In the genomic region with DNA sequence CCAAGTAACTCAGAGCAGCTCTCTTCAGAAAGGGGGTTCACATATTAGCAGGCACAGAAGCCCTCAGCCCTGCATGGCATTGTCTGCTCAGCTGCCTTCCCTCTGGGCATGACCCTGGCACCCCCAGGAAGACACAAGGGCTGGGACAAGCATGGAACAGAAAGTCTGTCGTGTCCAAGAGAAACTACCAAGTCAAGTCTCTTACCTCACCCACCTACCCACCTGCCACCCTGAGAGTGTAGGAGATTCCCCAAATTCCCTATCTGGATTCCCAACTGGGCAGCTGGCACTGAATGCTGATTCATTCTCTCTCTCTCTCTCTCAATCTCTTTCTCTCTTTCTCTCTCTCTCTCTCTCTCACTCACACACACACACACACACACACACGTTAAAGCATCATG, we compare ENCODE assay signal across 8 cellular contexts. TPM values are rescaled to one million over a fixed set of nuclear protein-coding genes. Genes with fewer than 3 reads are reported as not detected.
DNase-seq lines count a peak whose midpoint lies in the region; ATAC-seq and TF ChIP-seq lines count a peak whose summit lies in the region.

No MANE protein-coding gene starts in this region.

- no peaks in the 10 kb centered on the region for H3K9me3 ChIP-seq in KOPT-K1 (ENCODE audit: insufficient read depth, low read length, poor library complexity, severe bottlenecking)

- H3K27me3 Mint-ChIP-seq in CD14-positive monocyte (ENCODE audit: low read depth in 3 of 3) (peaks cover 0 to 5% (median 2%) of the 10 kb centered on the region in 3 donors), chondrocyte (ENCODE audit: low read depth) (no peaks in the 10 kb centered on the region), natural killer cell (ENCODE audit: low read depth in 2 of 2) (no peaks in the 10 kb centered on the region)

- peaks cover 23 to 30% of the 10 kb centered on the region in 2 donors for H3K36me3 Mint-ChIP-seq in CD14-positive monocyte
- peaks cover 12% of the 10 kb centered on the region for H3K36me3 Mint-ChIP-seq in chondrocyte (ENCODE audit: low read depth)
- H3K36me3 Mint-ChIP-seq in natural killer cell = no peaks in the 10 kb centered on the region

- H3K4me1 Mint-ChIP-seq in CD14-positive monocyte (peaks cover 97% of the 10 kb centered on the region), chondrocyte (ENCODE audit: low read depth) (peaks cover 100% of the 10 kb centered on the region), natural killer cell (peaks cover 94 to 100% of the 10 kb centered on the region in 2 donors)

- peak overlapping the region; percentile 62 to 87 for H3K4me3 Mint-ChIP-seq in CD14-positive monocyte
- peak overlapping the region; percentile 61 for H3K4me3 Mint-ChIP-seq in chondrocyte (ENCODE audit: unreplicated experiment)
- H3K4me3 Mint-ChIP-seq in natural killer cell = peak overlapping the region; percentile 87

- ATAC-seq in natural killer cell (no peak), HG03442 (IDR thresholded peaks at IDR 0.05; ENCODE audit: unreplicated experiment) (no peak)

- intact Hi-C loops in CD14-positive monocyte (cut with micrococcal nuclease) = no loop called here
- intact Hi-C loops in natural killer cell (cut with micrococcal nuclease) = no loop called here

- peak overlapping the region; percentile 16 for H3K27ac ChIP-seq in KOPT-K1 (ENCODE audit: low read depth, low read length, poor library complexity, severe bottlenecking)

- H3K27ac Mint-ChIP-seq in CD14-positive monocyte (peak overlapping the region in 5 of 7 donors; percentile 14 to 89 (median 76)), chondrocyte (ENCODE audit: unreplicated experiment) (peak overlapping the region; percentile 99), natural killer cell (peak overlapping the region; percentile 95 to 96)

- H3K9me3 Mint-ChIP-seq in CD14-positive monocyte (no peaks in the 10 kb centered on the region), chondrocyte (ENCODE audit: low read depth) (no peaks in the 10 kb centered on the region), natural killer cell (no peaks in the 10 kb centered on the region)

- TF ChIP-seq CTCF in CD14-positive monocyte (IDR thresholded peaks at IDR 0.05) (no peak), chondrocyte (IDR thresholded peaks at IDR 0.05) (no peak), natural killer cell (IDR thresholded peaks at IDR 0.05) (no peak)

- no peaks in the 10 kb centered on the region for H3K36me3 ChIP-seq in KOPT-K1 (ENCODE audit: insufficient read depth, low read length)

- no peak for DNase-seq in CD14-positive monocyte (ENCODE audit: low spot score)
- no peak for DNase-seq in chondrocyte (ENCODE audit: low spot score)
- DNase-seq in natural killer cell = no peak
- no peak for DNase-seq in NCI-H2081 (lab: John Stamatoyannopoulos, UW)
- no peak for DNase-seq in dedifferentiated amniotic fluid mesenchymal stem cell (ENCODE audit: extremely low spot score)
- no peak for DNase-seq in NCI-H1105 (lab: John Stamatoyannopoulos, UW)

RNA-seq across cellular contexts. Expression of gene SMAD7, which starts 21.6 kb away (rescaled TPM):
- 1 to 10 TPM; 1.4 to 1.5 TPM for polyA plus RNA-seq in CD14-positive monocyte
- total RNA-seq in chondrocyte = 61.2 to 99.9 TPM (median 70.1 TPM) in 3 replicates
- total RNA-seq in natural killer cell = 100 to 1,000 TPM; 127 to 204 (median 182) TPM
